In the genomic region with DNA sequence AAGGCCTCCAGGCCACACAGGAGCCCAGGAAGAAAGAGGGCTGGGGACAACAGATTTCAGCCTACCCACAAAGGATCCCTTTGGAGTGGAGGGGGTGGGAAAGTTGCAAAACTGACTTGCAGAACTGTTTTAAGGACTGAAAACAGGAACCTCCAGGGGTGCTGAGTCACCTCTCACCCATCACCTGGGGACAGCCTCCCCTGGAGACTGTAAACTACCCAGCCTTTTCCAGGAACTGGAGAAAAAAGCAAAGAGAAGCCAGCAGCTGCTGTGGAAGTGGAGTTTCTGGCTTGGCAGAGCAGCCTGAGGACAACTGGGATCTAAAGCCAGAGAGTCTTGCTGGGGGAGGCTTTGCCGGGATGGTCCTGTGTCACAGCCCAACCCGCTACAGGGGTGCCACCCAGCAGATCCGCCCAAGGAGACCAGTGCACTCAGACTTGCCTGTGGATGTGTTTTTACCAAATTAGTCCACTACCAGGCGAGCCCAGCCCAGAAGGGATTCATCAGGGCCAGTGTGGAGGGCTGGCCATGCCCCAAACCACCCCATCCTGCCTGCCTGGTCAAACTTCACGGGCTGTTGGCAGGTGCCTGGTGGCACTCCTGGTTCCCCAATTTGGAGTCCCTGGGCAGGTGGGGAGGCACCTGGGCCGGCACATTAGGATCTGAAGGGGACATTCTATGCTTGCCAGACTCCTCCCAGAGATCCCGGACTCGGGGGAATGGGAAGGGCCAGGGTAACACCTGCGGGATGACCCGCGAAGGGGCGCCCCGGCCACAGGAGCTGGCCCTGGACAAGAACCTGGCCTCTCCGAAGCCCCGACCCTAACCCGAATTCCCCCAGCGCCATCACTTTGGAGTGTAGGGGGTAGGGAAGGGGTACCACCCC, we compare ENCODE assay signal across 6 cellular contexts. TPM values are rescaled to one million over a fixed set of nuclear protein-coding genes. Genes with fewer than 3 reads are reported as not detected.
A peak's percentile ranks its signal among the peaks of the same experiment; 100 is the strongest.
DNase-seq lines count a peak whose midpoint lies in the region; ATAC-seq and TF ChIP-seq lines count a peak whose summit lies in the region.

No MANE protein-coding gene starts in this region.

- POLR2A ChIA-PET in naive thymus-derived CD4-positive, alpha-beta T cell (lab: Charles Lee): interaction anchor here (1.0 to 5.0 kb wide), 5 partner anchors 12 to 160 kb away, joined by 3 to 52 read pairs (median 4); partner anchors contain the start of genes NUBP2, RPL3L, RPS2 and SPSB3
- POLR2A ChIA-PET in GM10248 (lab: Yijun Ruan, JAX): interaction anchor here (1.8 to 2.2 kb wide), 2 partner anchors 23 kb away, joined by 12 to 19 read pairs; partner anchors contain the start of gene RPS2

- peak overlapping the region; percentile 72 for H3K9ac ChIP-seq in HUES6 (ENCODE audit: low read length)

- intact Hi-C loops in naive thymus-derived CD4-positive, alpha-beta T cell (cut with micrococcal nuclease): loop anchor here (2.0 to 10.0 kb wide), 6 partner anchors 159 to 635 kb away; partner anchors contain the start of genes CRAMP1 (in 1 of the 2), IFT140 (in 1 of the 2), MAPK8IP3 (in 1 of the 2) and NUBP2 (in 1 of the 2)

- H3K27me3 Mint-ChIP-seq in naive thymus-derived CD4-positive, alpha-beta T cell: no peaks in the 10 kb centered on the region

- TF ChIP-seq CTCF in GM10248 (IDR thresholded peaks at IDR 0.05; ENCODE audit: control extremely low read depth, extremely low read depth, low read depth, missing control alignments): no peak

- H3K27me3 ChIP-seq in HUES6 (ENCODE audit: control insufficient read depth, insufficient read depth, low read length): no peaks in the 10 kb centered on the region
- H3K27me3 ChIP-seq in naive thymus-derived CD4-positive, alpha-beta T cell (ENCODE audit: control insufficient read depth in 2 of 2, insufficient read depth in 2 of 2, low read length in 2 of 2): no peaks in the 10 kb centered on the region

- no peaks in the 10 kb centered on the region for H3K9me3 Mint-ChIP-seq in naive thymus-derived CD4-positive, alpha-beta T cell

- DNase-seq in astrocyte of the hippocampus (ENCODE audit: low read depth, low spot score) (peak; percentile 38), GM10248 (ENCODE audit: extremely low spot score) (no peak), retina (no peak)
- no peak for DNase-seq in naive thymus-derived CD4-positive, alpha-beta T cell

- CTCF ChIA-PET in naive thymus-derived CD4-positive, alpha-beta T cell (lab: Charles Lee): interaction anchor here (0.6 to 1.3 kb wide), 3 partner anchors 12 to 14 kb away, joined by 3 to 4 read pairs (median 3); no protein-coding TSS in a partner anchor
- CTCF ChIA-PET in GM10248 (lab: Yijun Ruan, JAX): interaction anchor here (1.1 to 2.8 kb wide), 3 partner anchors 13 to 22 kb away, joined by 3 to 20 read pairs (median 3); partner anchors contain the start of gene RPS2

- no peak for ATAC-seq in naive thymus-derived CD4-positive, alpha-beta T cell
- no peak for ATAC-seq in GM18520 (IDR thresholded peaks at IDR 0.05; ENCODE audit: unreplicated experiment)

- H3K4me3 ChIP-seq in HUES6 (ENCODE audit: low read depth, low read length): peak overlapping the region; percentile 90
- peak overlapping the region; percentile 90 for H3K4me3 ChIP-seq in naive thymus-derived CD4-positive, alpha-beta T cell (ENCODE audit: low read length)

- no peaks in the 10 kb centered on the region for H3K9me3 ChIP-seq in HUES6 (ENCODE audit: control insufficient read depth, insufficient read depth, low read depth, low read length)
- H3K9me3 ChIP-seq in naive thymus-derived CD4-positive, alpha-beta T cell (ENCODE audit: control insufficient read depth in 2 of 3, low read length in 3 of 3): no peaks in the 10 kb centered on the region

- no peak overlapping the region for H3K27ac ChIP-seq in HUES6 (ENCODE audit: low read depth, low read length)
- H3K27ac ChIP-seq in naive thymus-derived CD4-positive, alpha-beta T cell (ENCODE audit: low read depth, low read length): peak overlapping the region; percentile 73

- peaks cover 26% of the 10 kb centered on the region for H3K36me3 ChIP-seq in HUES6 (ENCODE audit: control insufficient read depth, insufficient read depth, low read length)
- H3K36me3 ChIP-seq in naive thymus-derived CD4-positive, alpha-beta T cell (ENCODE audit: control insufficient read depth in 2 of 3, insufficient read depth in 3 of 3, low read length in 3 of 3): peaks cover 0 to 28% (median 4%) of the 10 kb centered on the region in 3 experiments

- peaks cover 14% of the 10 kb centered on the region; the same call in 1 of the 2 replicates for H3K4me1 ChIP-seq in HUES6 (ENCODE audit: control insufficient read depth, insufficient read depth, low read length)
- peaks cover 6 to 7% of the 10 kb centered on the region in 2 donors for H3K4me1 ChIP-seq in naive thymus-derived CD4-positive, alpha-beta T cell (ENCODE audit: control insufficient read depth in 2 of 2, insufficient read depth in 2 of 2, low read length in 2 of 2)

- peak overlapping the region in 2 of 9 donors; percentile 63 to 87 for H3K27ac Mint-ChIP-seq in naive thymus-derived CD4-positive, alpha-beta T cell

- peak overlapping the region; percentile 74 to 90 (median 87) for H3K4me3 Mint-ChIP-seq in naive thymus-derived CD4-positive, alpha-beta T cell

- peaks cover 0 to 5% (median 0%) of the 10 kb centered on the region in 5 donors for H3K36me3 Mint-ChIP-seq in naive thymus-derived CD4-positive, alpha-beta T cell

- H3K4me1 Mint-ChIP-seq in naive thymus-derived CD4-positive, alpha-beta T cell: peaks cover 4 to 24% (median 11%) of the 10 kb centered on the region in 7 donors

RNA-seq across cellular contexts. Expression of gene MSRB1, which starts 0.8 kb away (rescaled TPM):
- 10 to 100 TPM in 2 of 5 experiments, 1 to 10 TPM in 3; 5.5 to 27.0 (median 8.2) TPM for total RNA-seq in naive thymus-derived CD4-positive, alpha-beta T cell
- 10 to 100 TPM; 15.6 to 15.8 TPM for polyA plus RNA-seq in naive thymus-derived CD4-positive, alpha-beta T cell

RNA-seq across cellular contexts. Expression of gene RPL3L, which starts 12.3 kb away (rescaled TPM):
- not detected for total RNA-seq in naive thymus-derived CD4-positive, alpha-beta T cell
- polyA plus RNA-seq in naive thymus-derived CD4-positive, alpha-beta T cell: not detected

RNA-seq across cellular contexts. Expression of gene NDUFB10, which starts 17.2 kb away (rescaled TPM):
- total RNA-seq in naive thymus-derived CD4-positive, alpha-beta T cell: 100 to 1,000 TPM in 1 of 5 experiments, 10 to 100 TPM in 4; 40.0 to 114 (median 71.1) TPM
- 100 to 1,000 TPM; 166 to 180 TPM for polyA plus RNA-seq in naive thymus-derived CD4-positive, alpha-beta T cell

RNA-seq across cellular contexts. Expression of gene RPS2, which starts 22.5 kb away (rescaled TPM):
- total RNA-seq in naive thymus-derived CD4-positive, alpha-beta T cell: 1,000 to 10,000 TPM; 2,562 to 3,376 (median 2,918) TPM
- polyA plus RNA-seq in naive thymus-derived CD4-positive, alpha-beta T cell: 1,000 to 10,000 TPM; 7,065 to 7,254 TPM

RNA-seq across cellular contexts. Expression of gene HS3ST6, which starts 24.0 kb away (rescaled TPM):
- total RNA-seq in naive thymus-derived CD4-positive, alpha-beta T cell: not detected
- not detected for polyA plus RNA-seq in naive thymus-derived CD4-positive, alpha-beta T cell
